ENCODE assay signal across 12 cellular contexts in the genomic region with DNA sequence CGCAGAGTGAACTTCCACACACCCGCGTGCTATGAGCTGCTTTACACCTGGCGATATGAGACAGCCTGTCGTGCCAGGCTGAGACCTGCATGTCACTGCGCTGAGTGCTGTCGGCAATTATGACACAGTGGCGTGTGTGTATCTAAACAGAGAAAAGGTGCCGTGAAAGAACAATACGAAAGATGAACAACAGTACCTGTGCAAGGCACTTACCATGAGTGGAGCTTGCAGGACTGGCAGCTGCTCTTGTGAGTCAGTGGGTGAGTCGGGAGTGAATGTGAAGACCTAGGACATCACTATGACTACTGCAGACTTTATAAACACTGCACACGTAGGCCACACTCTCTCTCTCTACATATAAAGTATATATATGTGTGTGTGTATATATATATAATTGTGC.
A peak's percentile ranks its signal among the peaks of the same experiment; 100 is the strongest.
DNase-seq lines count a peak whose midpoint lies in the region; ATAC-seq and TF ChIP-seq lines count a peak whose summit lies in the region.
"Had no signal": no experiment of that assay in that cellular context is flagged by ENCODE, and none has a peak within 500 bp of the region (broad histone marks: within the 10 kb centered on the region; RNA-seq: fewer than 3 reads in every experiment).

No MANE protein-coding gene starts in this region.

- H3K27ac ChIP-seq in CD4-positive, alpha-beta T cell (ENCODE audit: low read depth, low read length), result no peak overlapping the region
- H3K27ac ChIP-seq: esophagus muscularis mucosa, VCaP had no signal

- peak; percentile 7 for DNase-seq in AG10803 (ENCODE audit: low read depth)
- no peak for DNase-seq in CD4-positive, alpha-beta T cell
- DNase-seq in activated CD4-positive, alpha-beta memory T cell treated with anti-CD3 and anti-CD28 coated beads, Interleukin-2, amount 10 ng/mL, durations not matched to agents 7 days and 5 days, result no peak
- DNase-seq in activated effector memory CD4-positive, alpha-beta T cell treated with Interleukin-2 at 50 U/mL for 16 hours, result no peak
- DNase-seq: NCI-H82, SIG-M5 had no signal

- no peak overlapping the region for H3K4me3 Mint-ChIP-seq in CD4-positive, alpha-beta T cell
- H3K4me3 Mint-ChIP-seq in activated CD4-positive, alpha-beta memory T cell treated with anti-CD3 and anti-CD28 coated beads, Interleukin-2, amount 10 ng/mL, durations not matched to agents 7 days and 5 days, result no peak overlapping the region

- intact Hi-C loops in CD4-positive, alpha-beta T cell (cut with DNase I, micrococcal nuclease), result no loop called here

- H3K9me3 Mint-ChIP-seq in CD4-positive, alpha-beta T cell, result no peaks in the 10 kb centered on the region
- H3K9me3 Mint-ChIP-seq in activated CD4-positive, alpha-beta memory T cell treated with anti-CD3 and anti-CD28 coated beads, Interleukin-2, amount 10 ng/mL, durations not matched to agents 7 days and 5 days, result peaks cover 8% of the 10 kb centered on the region

- POLR2A ChIA-PET in CD4-positive, alpha-beta T cell (lab: Charles Lee), result interaction anchor here (0.6 kb wide), 1 partner anchor 36 kb away, joined by 3 read pairs; no protein-coding TSS in a partner anchor
- POLR2A ChIA-PET in activated CD4-positive, alpha-beta memory T cell treated with anti-CD3 and anti-CD28 coated beads, Interleukin-2, amount 10 ng/mL, durations not matched to agents 7 days and 5 days (lab: Charles Lee), result interaction anchor here (1.0 to 7.0 kb wide), 16 partner anchors 9 to 188 kb away, joined by 3 to 137 read pairs (median 9); a partner anchor contains a TSS

- no peaks in the 10 kb centered on the region for H3K27me3 ChIP-seq in CD4-positive, alpha-beta T cell (ENCODE audit: control insufficient read depth, insufficient read depth, low read length)

- no peak for ATAC-seq in CD4-positive, alpha-beta T cell (ENCODE audit: poor library complexity)
- ATAC-seq in esophagus mucosa (peak; percentile 84), GM18907 (IDR thresholded peaks at IDR 0.05; ENCODE audit: unreplicated experiment) (no peak), GM18868 (IDR thresholded peaks at IDR 0.05; ENCODE audit: unreplicated experiment) (no peak)
- ATAC-seq: HepG2 had no signal

- peak overlapping the region; percentile 6 for H3K27ac Mint-ChIP-seq in CD4-positive, alpha-beta T cell
- peak overlapping the region; percentile 91 for H3K27ac Mint-ChIP-seq in activated CD4-positive, alpha-beta memory T cell treated with anti-CD3 and anti-CD28 coated beads, Interleukin-2, amount 10 ng/mL, durations not matched to agents 7 days and 5 days

- H3K36me3 Mint-ChIP-seq in CD4-positive, alpha-beta T cell (ENCODE audit: low read depth), result no peaks in the 10 kb centered on the region
- peaks cover 21% of the 10 kb centered on the region for H3K36me3 Mint-ChIP-seq in activated CD4-positive, alpha-beta memory T cell treated with anti-CD3 and anti-CD28 coated beads, Interleukin-2, amount 10 ng/mL, durations not matched to agents 7 days and 5 days (ENCODE audit: low read depth)

- no peak for TF ChIP-seq CTCF in AG10803 (conservative IDR thresholded peaks at IDR 0.05; ENCODE audit: low read length)
- no peak for TF ChIP-seq CTCF in CD4-positive, alpha-beta T cell (IDR thresholded peaks at IDR 0.05)

- H3K4me1 Mint-ChIP-seq in CD4-positive, alpha-beta T cell (ENCODE audit: low read depth), result peaks cover 38% of the 10 kb centered on the region
- peaks cover 80% of the 10 kb centered on the region for H3K4me1 Mint-ChIP-seq in activated CD4-positive, alpha-beta memory T cell treated with anti-CD3 and anti-CD28 coated beads, Interleukin-2, amount 10 ng/mL, durations not matched to agents 7 days and 5 days

- no peak overlapping the region for H3K4me3 ChIP-seq in AG10803 (ENCODE audit: low read length)
- H3K4me3 ChIP-seq: esophagus muscularis mucosa had no signal

- CTCF ChIA-PET in CD4-positive, alpha-beta T cell (lab: Charles Lee), result interaction anchor here (1.0 to 1.4 kb wide), 2 partner anchors 28 to 35 kb away, joined by 3 read pairs; no protein-coding TSS in a partner anchor
- CTCF ChIA-PET in activated CD4-positive, alpha-beta memory T cell treated with anti-CD3 and anti-CD28 coated beads, Interleukin-2, amount 10 ng/mL, durations not matched to agents 7 days and 5 days (lab: Charles Lee), result interaction anchor here (1.0 to 5.4 kb wide), 3 partner anchors 8 to 96 kb away, joined by 3 to 33 read pairs (median 8); no protein-coding TSS in a partner anchor

- H3K27me3 Mint-ChIP-seq in CD4-positive, alpha-beta T cell, result no peaks in the 10 kb centered on the region
- H3K27me3 Mint-ChIP-seq in activated CD4-positive, alpha-beta memory T cell treated with anti-CD3 and anti-CD28 coated beads, Interleukin-2, amount 10 ng/mL, durations not matched to agents 7 days and 5 days, result peaks cover 7% of the 10 kb centered on the region

- no peaks in the 10 kb centered on the region for H3K9me3 ChIP-seq in CD4-positive, alpha-beta T cell (ENCODE audit: control insufficient read depth, low read length)
- H3K9me3 ChIP-seq: esophagus muscularis mucosa had no signal
